Comparison of ENCODE assay signal across 8 cellular contexts in genomic region chr7:97026705-97027426, GRCh38. TPM values are rescaled to one million over a fixed set of nuclear protein-coding genes. Genes with fewer than 3 reads are reported as not detected.
DNase-seq lines count a peak whose midpoint lies in the region; ATAC-seq and TF ChIP-seq lines count a peak whose summit lies in the region.

No MANE protein-coding gene starts in this region.

- ATAC-seq in GM21390 (IDR thresholded peaks at IDR 0.05; ENCODE audit: unreplicated experiment): peak; percentile 25
- no peak for ATAC-seq in HG02763 (IDR thresholded peaks at IDR 0.05; ENCODE audit: unreplicated experiment)
- no peak for ATAC-seq in HG03097 (IDR thresholded peaks at IDR 0.05; ENCODE audit: low FRiP score, unreplicated experiment)

- peak overlapping the region; percentile 11 for H3K4me2 ChIP-seq in fibroblast of lung (ENCODE audit: extremely low read depth, insufficient read depth, low read length)

- H3K36me3 ChIP-seq in NT2/D1 (ENCODE audit: insufficient read depth, insufficient read length, low read length): no peaks in the 10 kb centered on the region
- H3K36me3 ChIP-seq in fibroblast of lung (ENCODE audit: control insufficient read depth, insufficient read depth, low read length): no peaks in the 10 kb centered on the region

- no peak for DNase-seq in NT2/D1 (ENCODE audit: low read depth, low spot score)
- no peak for DNase-seq in fibroblast of lung (ENCODE audit: low read depth in 2 of 2)
- DNase-seq in skeletal muscle cell (ENCODE audit: low read depth): no peak
- no peak for DNase-seq in DMS153 treated with DMSO at 0.1 percent for 48 hours (lab: John Stamatoyannopoulos, UW; ENCODE audit: unreplicated experiment)
- no peak for DNase-seq in T1000 (lab: John Stamatoyannopoulos, UW)

- H3K4me1 ChIP-seq in NT2/D1 (ENCODE audit: insufficient read depth, insufficient read length) (peaks cover 4% of the 10 kb centered on the region), fibroblast of lung (ENCODE audit: control insufficient read depth, extremely low read depth, insufficient read depth, low read length) (no peaks in the 10 kb centered on the region)

- peaks cover 57% of the 10 kb centered on the region for H3K27me3 ChIP-seq in NT2/D1 (ENCODE audit: insufficient read depth, insufficient read length)
- H3K27me3 ChIP-seq in fibroblast of lung (ENCODE audit: control insufficient read depth, insufficient read depth, low read length): peaks cover 38% of the 10 kb centered on the region

- H3K79me2 ChIP-seq in fibroblast of lung (ENCODE audit: control insufficient read depth, insufficient read depth, low read length): no peaks in the 10 kb centered on the region

- no peaks in the 10 kb centered on the region for H3K9me3 ChIP-seq in NT2/D1 (ENCODE audit: insufficient read depth, low read length)
- no peaks in the 10 kb centered on the region for H3K9me3 ChIP-seq in fibroblast of lung (ENCODE audit: control insufficient read depth, insufficient read depth, low read depth, low read length)

- H4K20me1 ChIP-seq in fibroblast of lung (ENCODE audit: control insufficient read depth, extremely low read depth, insufficient read depth, low read length): no peaks in the 10 kb centered on the region

- H3K4me3 ChIP-seq in NT2/D1 (ENCODE audit: insufficient read length, low read depth) (peak overlapping the region; percentile 29), fibroblast of lung (replicated peaks in 1 of 4; ENCODE audit: control extremely low read depth in 1 of 4, insufficient read depth in 1 of 4, low read depth in 3 of 4, low read length in 4 of 4) (peak overlapping the region in 1 of 4 experiments; percentile 51), skeletal muscle cell (ENCODE audit: low read depth, low read length) (peak overlapping the region; percentile 41)

- peak overlapping the region; percentile 38 for H3K9ac ChIP-seq in NT2/D1 (ENCODE audit: insufficient read length, low read depth)
- H3K9ac ChIP-seq in fibroblast of lung (ENCODE audit: insufficient read depth, low read length): no peak overlapping the region

- no peak overlapping the region for H2AFZ ChIP-seq in fibroblast of lung (ENCODE audit: low read length)

- H3K27ac ChIP-seq in fibroblast of lung (ENCODE audit: insufficient read depth, low read length): no peak overlapping the region

- no peak for TF ChIP-seq CTCF in fibroblast of lung (conservative IDR thresholded peaks at IDR 0.05 in 1 of 2, IDR thresholded peaks at IDR 0.05 in 1 of 2; ENCODE audit: low read depth in 1 of 2, low read length in 2 of 2)

RNA-seq across cellular contexts. Expression of gene DLX5, which starts 2.2 kb away (rescaled TPM):
- total RNA-seq in fibroblast of lung: 0.17 TPM in 1 of 2 replicates, not detected in the other
- 0.06 TPM in 1 of 2 replicates, not detected in the other for polyA plus RNA-seq in fibroblast of lung
- polyA plus RNA-seq in fibroblast of lung (2012): not detected in 2 replicates
- not detected in 2 replicates for polyA minus RNA-seq in fibroblast of lung (ENCODE audit: low replicate concordance)

RNA-seq across cellular contexts. Expression of gene DLX6, which starts 21.5 kb away (rescaled TPM):
- under 0.01 TPM in 1 of 2 replicates, not detected in the other for total RNA-seq in fibroblast of lung
- polyA plus RNA-seq in fibroblast of lung: not detected in 2 replicates
- not detected in 2 replicates for polyA plus RNA-seq in fibroblast of lung (2012)
- polyA minus RNA-seq in fibroblast of lung (ENCODE audit: low replicate concordance): not detected in 2 replicates
